ENCODE assay signal across 1 cellular context in the genomic region with DNA sequence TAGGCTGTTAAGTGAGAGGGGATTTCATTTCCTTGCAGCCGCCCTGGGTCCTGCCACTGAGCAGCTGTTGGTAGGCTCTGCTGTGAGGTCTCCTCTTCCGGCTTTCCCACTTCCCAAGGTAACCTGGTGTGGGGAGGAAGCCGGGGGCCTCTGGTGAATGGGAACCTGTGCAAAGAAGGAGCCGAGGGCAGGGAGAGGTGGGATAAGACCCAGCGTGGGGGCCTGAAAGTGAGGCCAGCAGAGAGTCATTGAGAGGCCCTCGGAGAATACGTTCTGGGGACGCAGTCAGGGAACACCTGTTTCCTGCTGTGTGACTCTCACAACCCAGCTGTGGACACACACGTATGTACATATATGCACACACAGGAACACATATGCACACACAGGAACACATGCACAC.
TF ChIP-seq lines count a peak whose summit lies in the region.

No MANE protein-coding gene starts in this region.

TF ChIP-seq in HepG2, 621 proteins besides CTCF, POLR2A, EP300 and RAD21 (continued from another document):
- TF ChIP-seq, protein P1, sequence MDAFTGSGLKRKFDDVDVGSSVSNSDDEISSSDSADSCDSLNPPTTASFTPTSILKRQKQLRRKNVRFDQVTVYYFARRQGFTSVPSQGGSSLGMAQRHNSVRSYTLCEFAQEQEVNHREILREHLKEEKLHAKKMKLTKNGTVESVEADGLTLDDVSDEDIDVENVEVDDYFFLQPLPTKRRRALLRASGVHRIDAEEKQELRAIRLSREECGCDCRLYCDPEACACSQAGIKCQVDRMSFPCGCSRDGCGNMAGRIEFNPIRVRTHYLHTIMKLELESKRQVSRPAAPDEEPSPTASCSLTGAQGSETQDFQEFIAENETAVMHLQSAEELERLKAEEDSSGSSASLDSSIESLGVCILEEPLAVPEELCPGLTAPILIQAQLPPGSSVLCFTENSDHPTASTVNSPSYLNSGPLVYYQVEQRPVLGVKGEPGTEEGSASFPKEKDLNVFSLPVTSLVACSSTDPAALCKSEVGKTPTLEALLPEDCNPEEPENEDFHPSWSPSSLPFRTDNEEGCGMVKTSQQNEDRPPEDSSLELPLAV (CRISPR knock-in tag; conservative IDR thresholded peaks at IDR 0.05; ENCODE audit: low read depth), result no peak
- TF ChIP-seq ATF1 (CRISPR knock-in tag; IDR thresholded peaks at IDR 0.05), result no peak
- TF ChIP-seq ZSCAN22 (CRISPR knock-in tag; IDR thresholded peaks at IDR 0.05), result no peak
- no peak for TF ChIP-seq ZNF441 (CRISPR knock-in tag; IDR thresholded peaks at IDR 0.05; ENCODE audit: borderline replicate concordance)
TF ChIP-seq in HepG2: peak in this region for 0.
